Comparison of ENCODE assay signal across 28 cellular contexts in genomic region chr2:237596856-237597679, GRCh38. TPM values are rescaled to one million over a fixed set of nuclear protein-coding genes. Genes with fewer than 3 reads are reported as not detected.
DNase-seq lines count a peak whose midpoint lies in the region; ATAC-seq and TF ChIP-seq lines count a peak whose summit lies in the region.
"Had no signal": no experiment of that assay in that cellular context is flagged by ENCODE, and none has a peak within 500 bp of the region (broad histone marks: within the 10 kb centered on the region; RNA-seq: fewer than 3 reads in every experiment).

No MANE protein-coding gene starts in this region.

- no peak overlapping the region for H3K4me3 ChIP-seq in CD8-positive, alpha-beta T cell (ENCODE audit: low read depth, low read length)
- H3K4me3 ChIP-seq in neural progenitor cell: no peak overlapping the region
- H3K4me3 ChIP-seq: lung had no signal

- TF ChIP-seq CTCF in CD8-positive, alpha-beta T cell (IDR thresholded peaks at IDR 0.05): no peak
- no peak for TF ChIP-seq CTCF in neural progenitor cell (IDR thresholded peaks at IDR 0.05)

- no peaks in the 10 kb centered on the region for H3K9me3 Mint-ChIP-seq in CD8-positive, alpha-beta T cell
- H3K9me3 Mint-ChIP-seq in neural progenitor cell: no peaks in the 10 kb centered on the region
- H3K9me3 Mint-ChIP-seq: activated CD4-positive, alpha-beta memory T cell treated with anti-CD3 and anti-CD28 coated beads, Interleukin-2, amount 10 ng/mL, durations not matched to agents 7 days and 5 days; activated naive CD8-positive, alpha-beta T cell treated with anti-CD3 and anti-CD28 coated beads, Interleukin-2, amount 10 ng/mL, durations not matched to agents 7 days and 5 days had no signal

- CTCF ChIA-PET in CD8-positive, alpha-beta T cell (lab: Charles Lee): no interaction called here

- no peak overlapping the region for H3K4me2 ChIP-seq in neural progenitor cell

- POLR2A ChIA-PET in CD8-positive, alpha-beta T cell (lab: Charles Lee): no interaction called here

- no peaks in the 10 kb centered on the region for H3K79me2 ChIP-seq in neural progenitor cell (ENCODE audit: low read depth)

- no peaks in the 10 kb centered on the region for H3K27me3 ChIP-seq in CD8-positive, alpha-beta T cell (ENCODE audit: insufficient read depth, low read length)
- H3K27me3 ChIP-seq in neural progenitor cell: peaks cover 7% of the 10 kb centered on the region

- H3K27ac Mint-ChIP-seq in CD8-positive, alpha-beta T cell: peak overlapping the region; percentile 75
- H3K27ac Mint-ChIP-seq in T-helper 17 cell (peak overlapping the region; percentile 59), neural progenitor cell (no peak overlapping the region)
- H3K27ac Mint-ChIP-seq: activated CD4-positive, alpha-beta memory T cell treated with anti-CD3 and anti-CD28 coated beads, Interleukin-2, amount 10 ng/mL, durations not matched to agents 7 days and 5 days; activated naive CD8-positive, alpha-beta T cell treated with anti-CD3 and anti-CD28 coated beads, Interleukin-2, amount 10 ng/mL, durations not matched to agents 7 days and 5 days had no signal

- DNase-seq in CD8-positive, alpha-beta T cell: no peak
- DNase-seq in T-helper 17 cell (no peak), islet precursor cell (peak; percentile 49), posterior vena cava (ENCODE audit: low spot score) (peak; percentile 77), neural progenitor cell (ENCODE audit: low spot score) (no peak), COR-L47 (lab: John Stamatoyannopoulos, UW) (no peak)
- DNase-seq: activated CD4-positive, alpha-beta memory T cell treated with anti-CD3 and anti-CD28 coated beads, Interleukin-2, amount 10 ng/mL, durations not matched to agents 7 days and 5 days; activated effector memory CD4-positive, alpha-beta T cell treated with Interleukin-2 at 50 U/mL for 16 hours; activated naive CD8-positive, alpha-beta T cell treated with anti-CD3 and anti-CD28 coated beads, Interleukin-2, amount 10 ng/mL, durations not matched to agents 7 days and 5 days; caudate nucleus; NCI-H146; NCI-H2107; NCI-H82 had no signal

- H3K4me3 Mint-ChIP-seq in CD8-positive, alpha-beta T cell: no peak overlapping the region
- no peak overlapping the region for H3K4me3 Mint-ChIP-seq in T-helper 17 cell
- no peak overlapping the region for H3K4me3 Mint-ChIP-seq in neural progenitor cell
- H3K4me3 Mint-ChIP-seq: activated CD4-positive, alpha-beta memory T cell treated with anti-CD3 and anti-CD28 coated beads, Interleukin-2, amount 10 ng/mL, durations not matched to agents 7 days and 5 days; activated naive CD8-positive, alpha-beta T cell treated with anti-CD3 and anti-CD28 coated beads, Interleukin-2, amount 10 ng/mL, durations not matched to agents 7 days and 5 days had no signal

- H3K9ac ChIP-seq in neural progenitor cell: no peak overlapping the region

- H3K36me3 Mint-ChIP-seq in CD8-positive, alpha-beta T cell: no peaks in the 10 kb centered on the region
- no peaks in the 10 kb centered on the region for H3K36me3 Mint-ChIP-seq in T-helper 17 cell (ENCODE audit: low read depth)
- H3K36me3 Mint-ChIP-seq in neural progenitor cell: no peaks in the 10 kb centered on the region
- H3K36me3 Mint-ChIP-seq: activated naive CD8-positive, alpha-beta T cell treated with anti-CD3 and anti-CD28 coated beads, Interleukin-2, amount 10 ng/mL, durations not matched to agents 7 days and 5 days had no signal

- peaks cover 21% of the 10 kb centered on the region for H3F3A ChIP-seq in neural progenitor cell (ENCODE audit: low read depth)

- H3K4me1 Mint-ChIP-seq in CD8-positive, alpha-beta T cell (ENCODE audit: low read depth): peaks cover 7% of the 10 kb centered on the region
- peaks cover 11% of the 10 kb centered on the region for H3K4me1 Mint-ChIP-seq in T-helper 17 cell
- peaks cover 43% of the 10 kb centered on the region for H3K4me1 Mint-ChIP-seq in neural progenitor cell

- intact Hi-C loops in CD8-positive, alpha-beta T cell (cut with DNase I, micrococcal nuclease): no loop called here
- intact Hi-C loops in posterior vena cava (cut with DNase I): loop anchor here in 1 of 2 donors (10.0 kb wide), 1 partner anchor 148 kb away; no protein-coding TSS in a partner anchor

- no peaks in the 10 kb centered on the region for H3K4me1 ChIP-seq in CD8-positive, alpha-beta T cell (ENCODE audit: insufficient read depth, low read length)
- H3K4me1 ChIP-seq in neural progenitor cell: peaks cover 33% of the 10 kb centered on the region

- no peak overlapping the region for H2AFZ ChIP-seq in neural progenitor cell (replicated peaks)

- no peaks in the 10 kb centered on the region for H3K9me3 ChIP-seq in CD8-positive, alpha-beta T cell (ENCODE audit: low read length)
- H3K9me3 ChIP-seq in T-helper 17 cell (ENCODE audit: control insufficient read depth, low read length, poor library complexity, severe bottlenecking) (no peaks in the 10 kb centered on the region), neural progenitor cell (ENCODE audit: low read depth) (no peaks in the 10 kb centered on the region)
- H3K9me3 ChIP-seq: neutrophil had no signal

- ATAC-seq in CD8-positive, alpha-beta T cell: no peak
- no peak for ATAC-seq in T-helper 17 cell
- no peak for ATAC-seq in HG02642 (IDR thresholded peaks at IDR 0.05; ENCODE audit: poor library complexity, unreplicated experiment)
- ATAC-seq in GM21360 (IDR thresholded peaks at IDR 0.05; ENCODE audit: unreplicated experiment): no peak
- ATAC-seq: activated CD4-positive, CD25-positive, alpha-beta regulatory T cell treated with anti-CD3 and anti-CD28 coated beads, Interleukin-2, amount 50 U/mL, for 24 hours had no signal

- no peaks in the 10 kb centered on the region for H3K36me3 ChIP-seq in CD8-positive, alpha-beta T cell (ENCODE audit: insufficient read depth, low read length)
- no peaks in the 10 kb centered on the region for H3K36me3 ChIP-seq in neural progenitor cell
- H3K36me3 ChIP-seq: neutrophil had no signal

- H3K27ac ChIP-seq in CD8-positive, alpha-beta T cell (ENCODE audit: low read depth, low read length): no peak overlapping the region
- no peak overlapping the region for H3K27ac ChIP-seq in neural progenitor cell
- H3K27ac ChIP-seq: C4-2B, neutrophil had no signal

- H3K27me3 Mint-ChIP-seq in CD8-positive, alpha-beta T cell (ENCODE audit: low read depth): no peaks in the 10 kb centered on the region
- no peaks in the 10 kb centered on the region for H3K27me3 Mint-ChIP-seq in T-helper 17 cell
- peaks cover 10% of the 10 kb centered on the region for H3K27me3 Mint-ChIP-seq in neural progenitor cell (ENCODE audit: insufficient read depth, low read depth)
- H3K27me3 Mint-ChIP-seq: activated CD4-positive, alpha-beta memory T cell treated with anti-CD3 and anti-CD28 coated beads, Interleukin-2, amount 10 ng/mL, durations not matched to agents 7 days and 5 days had no signal

- peaks cover 18% of the 10 kb centered on the region for H4K20me1 ChIP-seq in neural progenitor cell (ENCODE audit: low read depth)

RNA-seq across cellular contexts. Expression of gene RAB17, which starts 6.5 kb away (rescaled TPM):
- total RNA-seq in CD8-positive, alpha-beta T cell: not detected
- total RNA-seq in T-helper 17 cell: not detected
- total RNA-seq in posterior vena cava: 1 to 10 TPM; 2.0 to 2.7 TPM
- total RNA-seq in neural progenitor cell (ENCODE audit: low replicate concordance): 0.43 TPM in 1 of 2 replicates, not detected in the other
- total RNA-seq: activated CD4-positive, alpha-beta memory T cell treated with anti-CD3 and anti-CD28 coated beads, Interleukin-2, amount 10 ng/mL, durations not matched to agents 7 days and 5 days; activated naive CD8-positive, alpha-beta T cell treated with anti-CD3 and anti-CD28 coated beads, Interleukin-2, amount 10 ng/mL, durations not matched to agents 7 days and 5 days; T-helper 1 cell treated with Interleukin-12 subunit alpha and Interleukin-12 subunit beta and Interleukin-4 antibody, amounts not matched to agents 30 ng/mL and 1 ng/mL, for 36 hours had no signal

RNA-seq across cellular contexts. Expression of gene LRRFIP1, which starts 30.3 kb away (rescaled TPM):
- total RNA-seq in CD8-positive, alpha-beta T cell: 100 to 1,000 TPM; 127 to 128 TPM
- total RNA-seq in T-helper 17 cell (100 to 1,000 TPM; 175 to 225 TPM), posterior vena cava (100 to 1,000 TPM; 180 to 357 TPM), neural progenitor cell (ENCODE audit: low replicate concordance) (18.9 and 40.7 TPM in 2 replicates)

RNA-seq across cellular contexts. Expression of gene PRLH, which starts 30.7 kb away (rescaled TPM):
- total RNA-seq in CD8-positive, alpha-beta T cell: not detected
- total RNA-seq in T-helper 17 cell: not detected
- not detected for total RNA-seq in posterior vena cava
- not detected in 2 replicates for total RNA-seq in neural progenitor cell (ENCODE audit: low replicate concordance)
- total RNA-seq: activated CD4-positive, alpha-beta memory T cell treated with anti-CD3 and anti-CD28 coated beads, Interleukin-2, amount 10 ng/mL, durations not matched to agents 7 days and 5 days; activated naive CD8-positive, alpha-beta T cell treated with anti-CD3 and anti-CD28 coated beads, Interleukin-2, amount 10 ng/mL, durations not matched to agents 7 days and 5 days; astrocyte; Daoy; dermis microvascular lymphatic vessel endothelial cell; fibroblast of lung; LHCN-M2; lung; pulmonary artery endothelial cell; subcutaneous adipose tissue; T-helper 1 cell treated with Interleukin-12 subunit alpha and Interleukin-12 subunit beta and Interleukin-4 antibody, amounts not matched to agents 30 ng/mL and 1 ng/mL, for 36 hours; ureter had no signal

Comparison
In these comparisons a context has a peak if more than half of its experiments do, and no peak if none do; other contexts are left out.
1. DNase-seq: peak in islet precursor cell (single experiment) and posterior vena cava (single experiment); none in CD8-positive, alpha-beta T cell (0 of 7), T-helper 17 cell (0 of 3), neural progenitor cell (single experiment) and COR-L47 (single experiment).